8 cellular contexts compared by ENCODE assay signal in the genomic region with DNA sequence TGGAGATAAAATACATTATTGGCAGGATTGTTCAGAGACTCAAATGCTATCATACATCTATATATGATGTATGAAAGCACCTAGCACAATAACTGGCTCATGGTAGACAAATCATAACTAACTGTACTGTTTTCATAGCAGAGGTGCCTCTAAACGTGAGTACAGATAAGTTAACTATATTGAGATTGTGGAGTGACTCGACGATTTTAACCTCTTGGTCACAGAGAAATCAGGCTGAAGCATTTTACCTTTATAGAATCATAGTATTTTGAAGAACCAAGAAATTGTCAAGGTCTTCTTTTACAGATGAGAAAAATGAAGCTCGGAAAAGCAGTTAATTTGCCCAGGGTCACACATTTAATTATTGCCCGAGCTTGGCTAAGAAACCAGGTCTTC. TPM values are rescaled to one million over a fixed set of nuclear protein-coding genes. Genes with fewer than 3 reads are reported as not detected.
DNase-seq lines count a peak whose midpoint lies in the region; ATAC-seq and TF ChIP-seq lines count a peak whose summit lies in the region.

No MANE protein-coding gene starts in this region.

- H3K4me3 ChIP-seq in AG04450 (ENCODE audit: low read depth, low read length) (peak overlapping the region; percentile 72), HUES6 (ENCODE audit: low read depth, low read length) (peak overlapping the region; percentile 88)

- POLR2A ChIA-PET in AG04450 (lab: Yijun Ruan, JAX): interaction anchor here (1.1 to 1.8 kb wide), 3 partner anchors 11 to 72 kb away, joined by 5 to 12 read pairs (median 7); no protein-coding TSS in a partner anchor
- POLR2A ChIA-PET in MCF 10A (lab: Yijun Ruan, JAX): interaction anchor here (1.2 to 8.0 kb wide), 14 partner anchors 10 to 1135 kb away, joined by 3 to 71 read pairs (median 5); partner anchors contain the start of gene STRAP
- POLR2A ChIA-PET in naive thymus-derived CD8-positive, alpha-beta T cell (lab: Charles Lee): interaction anchor here (0.7 to 2.7 kb wide), 6 partner anchors 9 to 376 kb away, joined by 3 to 10 read pairs (median 4); partner anchors contain the start of genes EPS8 and STRAP

- intact Hi-C loops in MCF 10A (cut with micrococcal nuclease): no loop called here

- H3K36me3 Mint-ChIP-seq in MCF 10A (ENCODE audit: insufficient read depth, unreplicated experiment): peaks cover 6% of the 10 kb centered on the region
- no peaks in the 10 kb centered on the region for H3K36me3 Mint-ChIP-seq in naive thymus-derived CD8-positive, alpha-beta T cell

- H3K4me1 Mint-ChIP-seq in MCF 10A (ENCODE audit: insufficient read depth, unreplicated experiment): peaks cover 5% of the 10 kb centered on the region
- peaks cover 9 to 23% (median 18%) of the 10 kb centered on the region in 4 donors for H3K4me1 Mint-ChIP-seq in naive thymus-derived CD8-positive, alpha-beta T cell

- ATAC-seq in naive thymus-derived CD8-positive, alpha-beta T cell: no peak

- no peaks in the 10 kb centered on the region for H3K27me3 Mint-ChIP-seq in MCF 10A (ENCODE audit: insufficient read depth, unreplicated experiment)
- H3K27me3 Mint-ChIP-seq in naive thymus-derived CD8-positive, alpha-beta T cell: no peaks in the 10 kb centered on the region

- H3K9ac ChIP-seq in HUES6 (ENCODE audit: low read length): peak overlapping the region; percentile 95

- DNase-seq in AG04450 (ENCODE audit: low read depth, low spot score) (no peak), MCF 10A (ENCODE audit: unreplicated experiment) (no peak), hypothalamus (lab: John Stamatoyannopoulos, UW) (no peak), cerebellum (ENCODE audit: low spot score) (no peak), NOMO-1 treated with DMSO at 0.1 percent for 48 hours (lab: John Stamatoyannopoulos, UW; ENCODE audit: unreplicated experiment) (no peak)
- DNase-seq in naive thymus-derived CD8-positive, alpha-beta T cell: no peak
- DNase-seq in stimulated activated CD4-positive, alpha-beta T cell treated with anti-CD3 and anti-CD28 coated beads, Interleukin-4, amount 100 ng/mL, for 4 hours: no peak

- peaks cover 14% of the 10 kb centered on the region for H3K4me1 ChIP-seq in HUES6 (ENCODE audit: control insufficient read depth, insufficient read depth, low read length)

- H3K27ac ChIP-seq in AG04450 (ENCODE audit: low read depth, low read length): no peak overlapping the region
- H3K27ac ChIP-seq in HUES6 (ENCODE audit: low read depth, low read length): no peak overlapping the region

- CTCF ChIA-PET in AG04450 (lab: Charles Lee) (interaction anchor here (0.7 to 6.1 kb wide), 3 partner anchors 10 to 19 kb away, joined by 4 to 49 read pairs (median 4); no protein-coding TSS in a partner anchor), MCF 10A (lab: Yijun Ruan, JAX) (interaction anchor here (0.6 to 2.6 kb wide), 6 partner anchors 10 to 326 kb away, joined by 3 to 18 read pairs (median 4); no protein-coding TSS in a partner anchor)

- H3K4me3 Mint-ChIP-seq in MCF 10A (ENCODE audit: unreplicated experiment): peak overlapping the region; percentile 88
- peak overlapping the region; percentile 58 to 95 (median 88) for H3K4me3 Mint-ChIP-seq in naive thymus-derived CD8-positive, alpha-beta T cell

- no peaks in the 10 kb centered on the region for H3K27me3 ChIP-seq in AG04450 (ENCODE audit: control insufficient read depth, insufficient read depth, low read length)
- H3K27me3 ChIP-seq in HUES6 (ENCODE audit: control insufficient read depth, insufficient read depth, low read length): peaks cover 4% of the 10 kb centered on the region; the same call in 1 of the 2 replicates

- no peak overlapping the region for H3K27ac Mint-ChIP-seq in MCF 10A (ENCODE audit: low read depth, unreplicated experiment)
- H3K27ac Mint-ChIP-seq in naive thymus-derived CD8-positive, alpha-beta T cell: peak overlapping the region in 9 of 10 donors; percentile 60 to 94 (median 88)

- no TSS peak for BruUV-seq in MCF 10A (replicated peaks; lab: Mats Ljungman, UMichigan)

- TF ChIP-seq CTCF in AG04450 (IDR thresholded peaks at IDR 0.05; ENCODE audit: low read depth, low read length): no peak
- TF ChIP-seq CTCF in MCF 10A (IDR thresholded peaks at IDR 0.05; ENCODE audit: unreplicated experiment): no peak

- H3K36me3 ChIP-seq in HUES6 (ENCODE audit: control insufficient read depth, insufficient read depth, low read length): peaks cover 6% of the 10 kb centered on the region

- H3K9me3 ChIP-seq in AG04450 (ENCODE audit: control insufficient read depth, insufficient read depth, low read length) (no peaks in the 10 kb centered on the region), HUES6 (ENCODE audit: control insufficient read depth, insufficient read depth, low read depth, low read length) (no peaks in the 10 kb centered on the region)

- H3K9me3 Mint-ChIP-seq in MCF 10A (ENCODE audit: unreplicated experiment): no peaks in the 10 kb centered on the region
- no peaks in the 10 kb centered on the region for H3K9me3 Mint-ChIP-seq in naive thymus-derived CD8-positive, alpha-beta T cell

RNA-seq across cellular contexts. Expression of gene DERA, which starts 0.7 kb away (rescaled TPM):
- polyA plus RNA-seq in AG04450 (2011; rRNA removed): 32.5 and 44.3 TPM in 2 replicates
- 22.4 and 30.9 TPM in 2 replicates for polyA minus RNA-seq in AG04450 (2011; rRNA and poly(A)+ RNA removed)
- total RNA-seq in MCF 10A (2022): 39.1 and 40.8 TPM in 2 replicates
- total RNA-seq in naive thymus-derived CD8-positive, alpha-beta T cell: 10 to 100 TPM; 12.4 to 14.1 TPM
- polyA plus RNA-seq in naive thymus-derived CD8-positive, alpha-beta T cell: 10 to 100 TPM; 22.8 to 28.5 (median 26.7) TPM
- total RNA-seq in cerebellum: 18.1 TPM

RNA-seq across cellular contexts. Expression of gene STRAP, which starts 28.3 kb away (rescaled TPM):
- polyA plus RNA-seq in AG04450 (2011; rRNA removed): 133 and 180 TPM in 2 replicates
- polyA minus RNA-seq in AG04450 (2011; rRNA and poly(A)+ RNA removed): 151 and 152 TPM in 2 replicates
- total RNA-seq in MCF 10A (2022) (203 and 233 TPM in 2 replicates), cerebellum (64.0 TPM)
- 10 to 100 TPM; 49.6 to 54.3 TPM for total RNA-seq in naive thymus-derived CD8-positive, alpha-beta T cell
- 100 to 1,000 TPM in 2 of 3 donors, 10 to 100 TPM in 1; 99.2 to 126 (median 112) TPM for polyA plus RNA-seq in naive thymus-derived CD8-positive, alpha-beta T cell
